Comparison of ENCODE assay signal across 14 cellular contexts in the genomic region with DNA sequence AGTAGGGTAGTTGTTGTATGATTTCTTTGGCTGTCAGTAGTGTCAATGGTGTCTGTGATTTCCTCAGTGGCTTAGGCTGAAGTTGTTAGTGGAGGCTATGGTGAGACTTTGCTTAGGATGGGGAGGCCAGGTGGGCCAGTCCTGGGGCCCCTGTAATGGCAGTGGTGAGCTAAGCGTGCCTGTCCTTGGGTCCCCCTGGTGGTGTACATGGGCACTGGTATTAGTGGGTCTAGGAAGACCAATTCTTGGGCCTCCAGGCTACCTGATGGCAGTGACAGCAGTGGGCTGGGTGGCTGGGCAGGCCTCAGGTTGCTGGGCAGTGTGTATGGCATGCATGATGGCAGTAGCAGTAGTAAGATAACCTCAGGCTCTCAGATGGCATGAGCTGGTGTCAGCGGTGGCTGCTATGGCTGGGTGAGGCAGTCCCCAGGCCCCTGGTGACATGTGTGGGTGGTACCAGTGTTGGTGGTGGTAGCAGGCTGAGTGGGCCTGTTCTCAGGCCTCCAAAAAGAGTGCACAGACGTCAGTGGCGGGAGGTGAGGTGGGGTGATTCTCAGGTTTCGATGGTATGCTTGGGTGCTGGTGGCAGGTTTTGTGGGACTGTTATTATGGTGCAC.
DNase-seq lines count a peak whose midpoint lies in the region; FAIRE-seq and TF ChIP-seq lines count a peak whose summit lies in the region.
"Had no signal": no experiment of that assay in that cellular context is flagged by ENCODE, and none has a peak within 500 bp of the region (broad histone marks: within the 10 kb centered on the region; RNA-seq: fewer than 3 reads in every experiment).

No MANE protein-coding gene starts in this region.

- H3K4me3 ChIP-seq in choroid plexus epithelial cell (ENCODE audit: low read depth, low read length): no peak overlapping the region
- H3K4me3 ChIP-seq: dorsolateral prefrontal cortex, spleen had no signal

- FAIRE-seq in RCC 7860 (lab: Jason Lieb, UNC): no peak

- DNase-seq in stimulated activated CD4-positive, alpha-beta T cell treated with anti-CD3 and anti-CD28 coated beads, Interleukin-15, amount 100 ng/mL, for 24 hours: peak; percentile 10
- no peak for DNase-seq in stimulated activated CD4-positive, alpha-beta T cell treated with anti-CD3 and anti-CD28 coated beads, Interleukin-4, amount 100 ng/mL, for 24 hours
- peak; percentile 2 for DNase-seq in HuH-7 (ENCODE audit: low spot score)
- no peak for DNase-seq in choroid plexus epithelial cell (ENCODE audit: low read depth)
- DNase-seq in SKM-1 (lab: John Stamatoyannopoulos, UW; ENCODE audit: unreplicated experiment): no peak
- DNase-seq in NOMO-1 treated with dmso at 0.1 percent for 144 hours (lab: John Stamatoyannopoulos, UW; ENCODE audit: unreplicated experiment): no peak
- DNase-seq in SHP77 treated with DMSO at 0.1 percent for 48 hours (lab: John Stamatoyannopoulos, UW): no peak
- no peak for DNase-seq in RCC 7860 (ENCODE audit: low spot score)
- DNase-seq: dorsolateral prefrontal cortex, hippocampal formation, naive B cell, NCI-H1436 treated with DMSO at 0.1 percent for 48 hours, Right ventricle myocardium superior, spleen had no signal

- TF ChIP-seq CTCF in choroid plexus epithelial cell (conservative IDR thresholded peaks at IDR 0.05; ENCODE audit: low read depth, low read length): peak; percentile 11

Comparison
In these comparisons a context has a peak if more than half of its experiments do, and no peak if none do; other contexts are left out.
1. DNase-seq: peak in stimulated activated CD4-positive, alpha-beta T cell treated with anti-CD3 and anti-CD28 coated beads, Interleukin-15, amount 100 ng/mL, for 24 hours (single experiment) and HuH-7 (single experiment); none in stimulated activated CD4-positive, alpha-beta T cell treated with anti-CD3 and anti-CD28 coated beads, Interleukin-4, amount 100 ng/mL, for 24 hours (single experiment), choroid plexus epithelial cell (single experiment), SKM-1 (single experiment), NOMO-1 treated with dmso at 0.1 percent for 144 hours (single experiment), SHP77 treated with DMSO at 0.1 percent for 48 hours (single experiment) and RCC 7860 (single experiment).